33 cellular contexts compared by ENCODE assay signal in the genomic region with DNA sequence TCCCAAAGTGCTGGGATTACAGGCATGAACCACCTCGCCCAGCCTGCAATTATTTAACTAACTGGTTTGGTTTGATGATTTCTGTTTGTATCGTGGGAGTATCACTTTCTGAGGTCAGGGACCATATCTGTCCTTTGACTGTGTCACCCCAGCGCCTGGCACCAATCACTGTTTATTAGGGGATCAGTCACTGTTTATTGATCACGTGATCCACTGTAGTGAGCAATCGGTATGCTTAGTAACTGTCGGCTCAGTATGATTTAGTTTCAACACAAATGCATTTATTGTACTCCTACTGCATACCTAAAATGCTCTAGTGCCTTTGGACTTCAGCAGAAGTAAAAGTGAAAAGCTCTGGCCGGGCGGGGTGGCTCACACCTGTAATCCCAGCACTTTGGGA.
"Had no signal": no experiment of that assay in that cellular context is flagged by ENCODE, and none has a peak within 500 bp of the region (broad histone marks: within the 10 kb centered on the region; RNA-seq: fewer than 3 reads in every experiment).

No MANE protein-coding gene starts in this region.

- ATAC-seq: activated CD8-positive, alpha-beta memory T cell treated with anti-CD3 and anti-CD28 coated beads, Interleukin-2, amount 10 ng/mL, durations not matched to agents 7 days and 5 days; activated naive CD8-positive, alpha-beta T cell treated with anti-CD3 and anti-CD28 coated beads, Interleukin-2, amount 50 U/mL, for 24 hours; Panc1 had no signal

- H3K27ac ChIP-seq: VCaP had no signal

- H3K9me3 Mint-ChIP-seq: activated B cell treated with CpG ODN at 0.5 μM for 24 hours; activated CD4-positive, alpha-beta memory T cell treated with anti-CD3 and anti-CD28 coated beads, Interleukin-2, amount 10 ng/mL, durations not matched to agents 7 days and 5 days; activated naive CD4-positive, alpha-beta T cell treated with anti-CD3 and anti-CD28 coated beads, Interleukin-2, amount 10 ng/mL, durations not matched to agents 7 days and 5 days; activated naive CD8-positive, alpha-beta T cell treated with anti-CD3 and anti-CD28 coated beads, Interleukin-2, amount 50 U/mL, for 24 hours had no signal

- H3K4me3 Mint-ChIP-seq: activated B cell treated with CpG ODN at 0.5 μM for 24 hours; activated CD4-positive, alpha-beta memory T cell treated with anti-CD3 and anti-CD28 coated beads, Interleukin-2, amount 10 ng/mL, durations not matched to agents 7 days and 5 days; activated CD8-positive, alpha-beta memory T cell treated with anti-CD3 and anti-CD28 coated beads, Interleukin-2, amount 10 ng/mL, durations not matched to agents 7 days and 5 days; activated naive CD4-positive, alpha-beta T cell treated with anti-CD3 and anti-CD28 coated beads, Interleukin-2, amount 10 ng/mL, durations not matched to agents 7 days and 5 days; activated naive CD8-positive, alpha-beta T cell; activated naive CD8-positive, alpha-beta T cell treated with anti-CD3 and anti-CD28 coated beads, Interleukin-2, amount 50 U/mL, for 24 hours; brain had no signal

- DNase-seq: activated B cell treated with CpG ODN at 0.5 μM for 24 hours; activated CD4-positive, alpha-beta memory T cell treated with anti-CD3 and anti-CD28 coated beads, Interleukin-2, amount 10 ng/mL, durations not matched to agents 7 days and 5 days; activated CD4-positive, alpha-beta T cell treated with anti-CD3 and anti-CD28 coated beads for 4 hours; activated CD4-positive, alpha-beta T cell treated with anti-CD3 and anti-CD28 coated beads, Interleukin-2, amount 50 U/mL, for 1 hour; activated CD4-positive, CD25-positive, alpha-beta regulatory T cell treated with anti-CD3 and anti-CD28 coated beads, Interleukin-2, amount 50 U/mL, for 72 hours; activated CD8-positive, alpha-beta memory T cell treated with anti-CD3 and anti-CD28 coated beads for 24 hours; activated CD8-positive, alpha-beta memory T cell treated with anti-CD3 and anti-CD28 coated beads, Interleukin-2, amount 10 ng/mL, durations not matched to agents 7 days and 5 days; activated CD8-positive, alpha-beta memory T cell treated with anti-CD3 and anti-CD28 coated beads, Interleukin-2, amount 50 U/mL, for 48 hours; activated effector memory CD4-positive, alpha-beta T cell treated with Interleukin-2 at 50 U/mL for 16 hours; activated naive CD4-positive, alpha-beta T cell treated with anti-CD3 and anti-CD28 coated beads, Interleukin-2, amount 10 ng/mL, durations not matched to agents 7 days and 5 days; activated naive CD8-positive, alpha-beta T cell treated with anti-CD3 and anti-CD28 coated beads, Interleukin-2, amount 50 U/mL, for 24 hours; activated T-cell treated with anti-CD3 and anti-CD28 coated beads, Interleukin-2, amount 50 U/mL, for 48 hours; anterior cingulate cortex; central memory CD4-positive, alpha-beta T cell; Kasumi-1; KG1; MG63; NCI-H1048; NCI-H1105 treated with DMSO at 0.1 percent for 48 hours; NCI-H1436; NCI-H1694; NCI-H1930; NCI-H2081 treated with DMSO at 0.1 percent for 48 hours; NCI-H345; NCI-H524 treated with DMSO at 0.1 percent for 48 hours; SW 1271; T-helper 1 cell; T-helper 2 cell; T-helper 9 cell had no signal

- H3K27me3 ChIP-seq: MG63 had no signal

- H3K4me1 Mint-ChIP-seq: activated B cell treated with CpG ODN at 0.5 μM for 24 hours had no signal

- H3K27ac Mint-ChIP-seq: activated B cell treated with CpG ODN at 0.5 μM for 24 hours; activated CD4-positive, alpha-beta memory T cell treated with anti-CD3 and anti-CD28 coated beads, Interleukin-2, amount 10 ng/mL, durations not matched to agents 7 days and 5 days; activated CD8-positive, alpha-beta memory T cell treated with anti-CD3 and anti-CD28 coated beads, Interleukin-2, amount 10 ng/mL, durations not matched to agents 7 days and 5 days; activated naive CD4-positive, alpha-beta T cell treated with anti-CD3 and anti-CD28 coated beads, Interleukin-2, amount 10 ng/mL, durations not matched to agents 7 days and 5 days; activated naive CD8-positive, alpha-beta T cell; activated naive CD8-positive, alpha-beta T cell treated with anti-CD3 and anti-CD28 coated beads, Interleukin-2, amount 50 U/mL, for 24 hours had no signal

- H3K36me3 Mint-ChIP-seq: activated CD8-positive, alpha-beta memory T cell treated with anti-CD3 and anti-CD28 coated beads, Interleukin-2, amount 10 ng/mL, durations not matched to agents 7 days and 5 days; activated naive CD4-positive, alpha-beta T cell treated with anti-CD3 and anti-CD28 coated beads, Interleukin-2, amount 10 ng/mL, durations not matched to agents 7 days and 5 days; activated naive CD8-positive, alpha-beta T cell had no signal

- H3K4me3 ChIP-seq: MG63 had no signal

- H3K9me3 ChIP-seq: MG63 had no signal

- H3K27me3 Mint-ChIP-seq: activated B cell treated with CpG ODN at 0.5 μM for 24 hours; activated naive CD8-positive, alpha-beta T cell; activated naive CD8-positive, alpha-beta T cell treated with anti-CD3 and anti-CD28 coated beads, Interleukin-2, amount 50 U/mL, for 24 hours; brain had no signal
